25 cellular contexts compared by ENCODE assay signal in genomic region chr7:46091071-46091470, GRCh38.
"Had no signal": no experiment of that assay in that cellular context is flagged by ENCODE, and none has a peak within 500 bp of the region (broad histone marks: within the 10 kb centered on the region; RNA-seq: fewer than 3 reads in every experiment).

No MANE protein-coding gene starts in this region.

- FAIRE-seq: colon, endometrium, islet of Langerhans, keratinocyte had no signal

- H3K27ac Mint-ChIP-seq: dendritic cell treated with granulocyte-macrophage colony-stimulating factor and Interleukin-4, amounts not matched to agents 40 ng/mL and 50 ng/mL, for 4 days; effector memory CD8-positive, alpha-beta T cell; endodermal cell; mesothelial cell of epicardium had no signal

- H3K9me3 Mint-ChIP-seq: endodermal cell had no signal

- H3K36me3 Mint-ChIP-seq: mesothelial cell of epicardium had no signal

- H3K4me3 Mint-ChIP-seq: dendritic cell treated with granulocyte-macrophage colony-stimulating factor and Interleukin-4, amounts not matched to agents 40 ng/mL and 50 ng/mL, for 4 days; effector memory CD8-positive, alpha-beta T cell; endodermal cell; mesothelial cell of epicardium had no signal

- H3K27me3 Mint-ChIP-seq: dendritic cell treated with granulocyte-macrophage colony-stimulating factor and Interleukin-4, amounts not matched to agents 40 ng/mL and 50 ng/mL, for 4 days; effector memory CD8-positive, alpha-beta T cell had no signal

- DNase-seq: cortex of kidney; effector CD8-positive, alpha-beta T cell; effector memory CD8-positive, alpha-beta T cell; endodermal cell; erythroblast; esophagus squamous epithelium; foreskin fibroblast; foreskin melanocyte; gastrocnemius medialis; glutamatergic neuron; head of caudate nucleus; heart right ventricle; hippocampal formation; left cardiac atrium; left lung; left ventricle myocardium superior; lower lobe of right lung; mesenchymal stem cell; mucosa of descending colon had no signal

- H3K4me1 Mint-ChIP-seq: endodermal cell, mesothelial cell of epicardium had no signal
